16 cellular contexts compared by ENCODE assay signal in genomic region chr5:8615142-8615858, GRCh38.
A peak's percentile ranks its signal among the peaks of the same experiment; 100 is the strongest.
DNase-seq lines count a peak whose midpoint lies in the region; ATAC-seq, FAIRE-seq and TF ChIP-seq lines count a peak whose summit lies in the region.
"Had no signal": no experiment of that assay in that cellular context is flagged by ENCODE, and none has a peak within 500 bp of the region (broad histone marks: within the 10 kb centered on the region; RNA-seq: fewer than 3 reads in every experiment).

No MANE protein-coding gene starts in this region.

- peaks cover 5% of the 10 kb centered on the region; the same call in 1 of the 2 replicates for H3K23me2 ChIP-seq in H1 (ENCODE audit: low read depth, low read length)

- H4K20me1 ChIP-seq in HepG2 (ENCODE audit: insufficient read depth, low read length), result no peaks in the 10 kb centered on the region
- H4K20me1 ChIP-seq in H1 (replicated peaks in 1 of 2; ENCODE audit: control insufficient read depth in 1 of 2, insufficient read depth in 2 of 2, low read length in 2 of 2), result peaks cover 0 to 1% of the 10 kb centered on the region in 2 experiments

- H3K9ac ChIP-seq in HepG2 (ENCODE audit: insufficient read depth, low read depth, low read length) (no peak overlapping the region), H1 (replicated peaks in 1 of 4; ENCODE audit: extremely low read depth in 1 of 4, low read depth in 3 of 4, low read length in 3 of 4) (no peak overlapping the region)

- TF ChIP-seq EP300 in HepG2 (IDR thresholded peaks at IDR 0.05; ENCODE audit: low read depth in 2 of 2, low read length in 2 of 2) (no peak), HepG2 (CRISPR knock-in tag; IDR thresholded peaks at IDR 0.05; ENCODE audit: borderline replicate concordance) (no peak), H1 (IDR thresholded peaks at IDR 0.05; ENCODE audit: borderline replicate concordance in 1 of 2, low read depth in 2 of 2, low read length in 2 of 2) (no peak)

- no peak overlapping the region; the same call in 1 of the 2 replicates for H2BK15ac ChIP-seq in H1 (ENCODE audit: low read length)

- POLR2A ChIA-PET in HepG2 (lab: Yijun Ruan, JAX) (no interaction called here), H1 (lab: Charles Lee; ENCODE audit: partially characterized antibody) (no interaction called here)

- no peak overlapping the region for H2BK120ac ChIP-seq in H1 (replicated peaks; ENCODE audit: low read depth, low read length)

- H3K79me2 ChIP-seq in HepG2 (ENCODE audit: insufficient read depth, low read length) (no peaks in the 10 kb centered on the region), H1 (ENCODE audit: control insufficient read depth in 1 of 2, insufficient read depth in 2 of 2, low read length in 2 of 2) (no peaks in the 10 kb centered on the region; a peak in 1 of 4 replicates)

- no peak overlapping the region for H3K18ac ChIP-seq in H1 (ENCODE audit: extremely low read depth, low read length)

- FAIRE-seq in HepG2 (lab: Jason Lieb, UNC) (peak; percentile 32), H1 (lab: Jason Lieb, UNC) (peak; percentile 39), urothelium cell line (lab: Jason Lieb, UNC) (peak; percentile 100)
- FAIRE-seq: A204.1 had no signal

- H3K36me3 ChIP-seq in HepG2 (replicated peaks in 1 of 2; ENCODE audit: control insufficient read depth in 1 of 2, insufficient read depth in 2 of 2, low read length in 2 of 2) (no peaks in the 10 kb centered on the region), right lobe of liver (no peaks in the 10 kb centered on the region), H1 (ENCODE audit: control insufficient read depth in 2 of 4, insufficient read depth in 4 of 4, low read length in 3 of 4) (no peaks in the 10 kb centered on the region)
- H3K36me3 ChIP-seq: SJCRH30 had no signal

- H3K79me1 ChIP-seq in H1 (ENCODE audit: low read depth, low read length), result no peaks in the 10 kb centered on the region

- BruUV-seq in HepG2 (replicated peaks; lab: Mats Ljungman, UMichigan), result no TSS peak

- peak overlapping the region; percentile 45; the same call in 1 of the 2 replicates for H2BK12ac ChIP-seq in H1 (ENCODE audit: low read depth, low read length)

- 0 out of 2 replicates have a peak overlapping the region, but pooled peaks have one; percentile 2 for H2BK5ac ChIP-seq in H1 (ENCODE audit: low read depth, low read length)

- ATAC-seq in HepG2 (no peak), right lobe of liver (no peak), HG02870 (IDR thresholded peaks at IDR 0.05; ENCODE audit: unreplicated experiment) (no peak)
- ATAC-seq: GM23338 had no signal

- H3K56ac ChIP-seq in H1 (replicated peaks; ENCODE audit: insufficient read length, low read depth, low read length), result peak overlapping the region; percentile 100

- CTCF ChIA-PET in HepG2 (lab: Yijun Ruan, JAX; ENCODE audit: low intra/inter-chr PET ratio, low total read pairs), result no interaction called here
- CTCF ChIA-PET in H1 (lab: Charles Lee; ENCODE audit: partially characterized antibody), result no interaction called here

- no peak overlapping the region for H3K4ac ChIP-seq in H1 (replicated peaks; ENCODE audit: insufficient read length, low read depth, low read length)

- H3K9me3 ChIP-seq in HepG2 (ENCODE audit: low read length), result peaks cover 31% of the 10 kb centered on the region
- no peaks in the 10 kb centered on the region for H3K9me3 ChIP-seq in right lobe of liver
- no peaks in the 10 kb centered on the region for H3K9me3 ChIP-seq in H1 (ENCODE audit: insufficient read depth in 2 of 2, low read depth in 1 of 2, low read length in 1 of 2)
- H3K9me3 ChIP-seq: SJCRH30 had no signal

- in situ Hi-C loops in HepG2 (cut with HindIII; ENCODE audit: extremely low pct_ligation_motif_present, low pct_unique_long_range_greater_than_20kb), result no loop called here

- no peak overlapping the region for H3K14ac ChIP-seq in H1 (ENCODE audit: insufficient read length)

- no peak overlapping the region for H3K23ac ChIP-seq in H1 (ENCODE audit: insufficient read length)

- no peak for TF ChIP-seq CTCF in HepG2 (CRISPR knock-in tag; IDR thresholded peaks at IDR 0.05)
- TF ChIP-seq CTCF in right lobe of liver (IDR thresholded peaks at IDR 0.05), result no peak
- TF ChIP-seq CTCF in H1 (IDR thresholded peaks at IDR 0.05; ENCODE audit: control extremely low read depth in 1 of 3, insufficient read depth in 1 of 3, low read depth in 1 of 3, low read length in 3 of 3), result no peak

- TF ChIP-seq RAD21 in HepG2 (CRISPR knock-in tag; IDR thresholded peaks at IDR 0.05) (no peak), H1 (IDR thresholded peaks at IDR 0.05 in 1 of 2, conservative IDR thresholded peaks at IDR 0.05 in 1 of 2; ENCODE audit: low read depth in 2 of 2, low read length in 2 of 2) (no peak)

- H4K8ac ChIP-seq in H1 (ENCODE audit: extremely low read depth, insufficient read depth, low read length), result no peak overlapping the region

- WGBS in HepG2 (ENCODE audit: low lambda C conversion rate), result 19% methylated on average over 7 of the region's 7 CpGs
- 65% methylated on average over 5 of the region's 7 CpGs for WGBS in right lobe of liver (ENCODE audit: insufficient coverage, low coverage, low lambda C conversion rate, missing lambda C conversion rate)
- 93% methylated on average over 7 of the region's 7 CpGs; no CpG with 5 or more reads in 1 of the 2 experiments for WGBS in H1 (ENCODE audit: extremely low coverage in 1 of 2, insufficient coverage in 1 of 2, insufficient read length in 1 of 2, insufficient replicate concordance in 2 of 2, low coverage in 1 of 2, low lambda C conversion rate in 2 of 2, missing lambda C conversion rate in 1 of 2), 2 experiments

- no peak overlapping the region for H4K91ac ChIP-seq in H1 (replicated peaks; ENCODE audit: insufficient read length, low read length)

- H3K27ac ChIP-seq in HepG2 (ENCODE audit: extremely low read length, insufficient read depth, low read length) (no peak overlapping the region), right lobe of liver (no peak overlapping the region), H1 (ENCODE audit: low read depth, low read length) (no peak overlapping the region)
- H3K27ac ChIP-seq: SJCRH30 had no signal

- H4K5ac ChIP-seq in H1 (ENCODE audit: insufficient read length, low read depth, low read length), result no peak overlapping the region

- H3K4me2 ChIP-seq in HepG2 (ENCODE audit: low read depth, low read length) (no peak overlapping the region), H1 (ENCODE audit: insufficient read depth in 1 of 2, low read depth in 2 of 2, low read length in 2 of 2) (no peak overlapping the region)
- H3K4me2 ChIP-seq: GM23338 had no signal

- intact Hi-C loops in HepG2 (cut with micrococcal nuclease; ENCODE audit: unreplicated experiment) (no loop called here), right lobe of liver (cut with DNase I) (no loop called here), posterior cingulate gyrus (cut with DNase I) (no loop called here)

- H3K27me3 ChIP-seq in HepG2 (ENCODE audit: control insufficient read depth in 1 of 2, insufficient read depth in 2 of 2, low read length in 2 of 2) (no peaks in the 10 kb centered on the region), right lobe of liver (no peaks in the 10 kb centered on the region), H1 (replicated peaks in 1 of 4; ENCODE audit: control insufficient read depth in 3 of 4, extremely low read depth in 1 of 4, insufficient read depth in 3 of 4, low read length in 3 of 4) (no peaks in the 10 kb centered on the region)
- H3K27me3 ChIP-seq: SJCRH30 had no signal

- H2AFZ ChIP-seq in HepG2 (ENCODE audit: low read length), result no peak overlapping the region
- H2AFZ ChIP-seq in H1 (ENCODE audit: low read length), result no peak overlapping the region
- H2AFZ ChIP-seq: GM23338 had no signal

- no peak for TF ChIP-seq POLR2A in HepG2 (IDR thresholded peaks at IDR 0.05; ENCODE audit: insufficient read depth in 1 of 2, low read depth in 2 of 2, low read length in 2 of 2)
- no peak for TF ChIP-seq POLR2A in right lobe of liver (IDR thresholded peaks at IDR 0.05)
- TF ChIP-seq POLR2A in H1 (IDR thresholded peaks at IDR 0.05; ENCODE audit: control extremely low read depth in 1 of 2, low read depth in 2 of 2, low read length in 2 of 2), result no peak

- DNase-seq in HepG2 (ENCODE audit: low spot score) (no peak), right lobe of liver (no peak), NCI-H69 (lab: John Stamatoyannopoulos, UW) (peak; percentile 16), H1 (ENCODE audit: low read depth in 1 of 2, low spot score in 2 of 2) (no peak), urothelium cell line (ENCODE audit: low spot score) (no peak), ecto neural progenitor cell (ENCODE audit: low spot score) (no peak), posterior cingulate gyrus (no peak)
- DNase-seq: C1 segment of cervical spinal cord, NCI-H1092, NCI-H2107, NCI-H510A, RPMI8226, SJCRH30 had no signal

- H3K4me3 ChIP-seq in HepG2 (replicated peaks in 1 of 3; ENCODE audit: insufficient read depth in 1 of 3, low read depth in 2 of 3, low read length in 3 of 3) (no peak overlapping the region), right lobe of liver (no peak overlapping the region), H1 (ENCODE audit: extremely low read depth in 1 of 4, insufficient read depth in 2 of 4, low read depth in 3 of 4, low read length in 4 of 4) (no peak overlapping the region)
- H3K4me3 ChIP-seq: GM23338, SJCRH30 had no signal

- H2BK20ac ChIP-seq in H1 (ENCODE audit: low read length), result 0 out of 2 replicates have a peak overlapping the region, but pooled peaks have one; percentile 11

- 0 out of 2 replicates have a peak overlapping the region, but pooled peaks have one; percentile 20 for H2AK5ac ChIP-seq in H1 (ENCODE audit: low read depth, low read length)

- H3K4me1 ChIP-seq in HepG2 (ENCODE audit: insufficient read depth, low read length), result peaks cover 13% of the 10 kb centered on the region
- no peaks in the 10 kb centered on the region for H3K4me1 ChIP-seq in right lobe of liver
- no peaks in the 10 kb centered on the region for H3K4me1 ChIP-seq in H1 (replicated peaks in 1 of 4; ENCODE audit: control insufficient read depth in 3 of 4, insufficient read depth in 4 of 4, low read length in 3 of 4)
- H3K4me1 ChIP-seq: SJCRH30 had no signal

TF ChIP-seq in H1, 55 proteins besides CTCF, POLR2A, EP300 and RAD21 (continues in another document):
- TF ChIP-seq EGR1 (IDR thresholded peaks at IDR 0.05; ENCODE audit: borderline replicate concordance, low read depth, low read length), result no peak
- TF ChIP-seq ZNF274 (IDR thresholded peaks at IDR 0.05; ENCODE audit: borderline replicate concordance, extremely low read depth, low read length), result no peak
- no peak for TF ChIP-seq SIX5 (IDR thresholded peaks at IDR 0.05; ENCODE audit: low read depth, low read length)
- TF ChIP-seq JUND (IDR thresholded peaks at IDR 0.05; ENCODE audit: low read length), result no peak
- TF ChIP-seq, protein P1, sequence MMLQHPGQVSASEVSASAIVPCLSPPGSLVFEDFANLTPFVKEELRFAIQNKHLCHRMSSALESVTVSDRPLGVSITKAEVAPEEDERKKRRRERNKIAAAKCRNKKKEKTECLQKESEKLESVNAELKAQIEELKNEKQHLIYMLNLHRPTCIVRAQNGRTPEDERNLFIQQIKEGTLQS (IDR thresholded peaks at IDR 0.05; ENCODE audit: insufficient read depth, low read depth, low read length), result no peak
- no peak for TF ChIP-seq POLR2AphosphoS5 (IDR thresholded peaks at IDR 0.05; ENCODE audit: low read depth, low read length)
- no peak for TF ChIP-seq CBX8 (IDR thresholded peaks at IDR 0.05; ENCODE audit: borderline replicate concordance, low read depth, low read length)
- no peak for TF ChIP-seq TAF7 (optimal IDR thresholded peaks at IDR 0.05; ENCODE audit: borderline replicate concordance, low read depth, low read length)
